ENCODE assay signal across 32 cellular contexts in the genomic region with DNA sequence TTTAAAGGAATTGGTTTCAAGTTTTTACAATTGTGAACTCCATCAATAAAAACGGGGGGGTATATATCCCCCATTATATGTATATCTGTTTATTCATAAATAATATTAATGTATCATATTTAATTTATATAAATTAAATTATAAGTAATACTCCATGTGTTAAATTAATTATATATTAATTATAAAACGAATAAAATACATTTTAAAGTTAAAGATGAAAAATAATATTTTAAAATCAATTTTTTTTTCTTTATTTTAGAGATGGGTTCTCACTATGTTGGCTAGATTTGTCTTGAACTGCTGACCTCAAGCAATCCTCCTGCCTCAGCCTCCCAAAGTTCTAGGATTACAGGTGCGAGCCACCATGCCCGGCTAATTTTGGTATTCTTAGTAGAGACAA.
"Had no signal": no experiment of that assay in that cellular context is flagged by ENCODE, and none has a peak within 500 bp of the region (broad histone marks: within the 10 kb centered on the region; RNA-seq: fewer than 3 reads in every experiment).

No MANE protein-coding gene starts in this region.

- H3K27ac Mint-ChIP-seq: activated B cell treated with CpG ODN at 0.5 μM for 24 hours; activated CD8-positive, alpha-beta T cell treated with anti-CD3 and anti-CD28 coated beads for 36 hours; activated naive CD8-positive, alpha-beta T cell; activated naive CD8-positive, alpha-beta T cell treated with anti-CD3 and anti-CD28 coated beads, Interleukin-2, amount 50 U/mL, for 24 hours; activated T-helper 17 cell treated with anti-CD3 and anti-CD28 coated beads, Interleukin-2, amount 50 U/mL, for 72 hours had no signal

- H3K36me3 ChIP-seq: adrenal gland, esophagus squamous epithelium had no signal

- H3K4me1 ChIP-seq: adrenal gland, body of pancreas, esophagus squamous epithelium had no signal

- H3K4me1 Mint-ChIP-seq: activated B cell treated with CpG ODN at 0.5 μM for 24 hours; activated naive CD8-positive, alpha-beta T cell treated with anti-CD3 and anti-CD28 coated beads, Interleukin-2, amount 50 U/mL, for 24 hours; activated T-helper 17 cell treated with anti-CD3 and anti-CD28 coated beads, Interleukin-2, amount 50 U/mL, for 72 hours had no signal

- H3K27ac ChIP-seq: adrenal gland, body of pancreas, epithelial cell of prostate, esophagus squamous epithelium, VCaP had no signal

- H3K4me3 Mint-ChIP-seq: activated B cell treated with CpG ODN at 0.5 μM for 24 hours; activated CD8-positive, alpha-beta T cell treated with anti-CD3 and anti-CD28 coated beads for 36 hours; activated naive CD8-positive, alpha-beta T cell; activated naive CD8-positive, alpha-beta T cell treated with anti-CD3 and anti-CD28 coated beads, Interleukin-2, amount 50 U/mL, for 24 hours; activated T-cell treated with anti-CD3 and anti-CD28 coated beads, Interleukin-2, amount 50 U/mL, for 4 hours; activated T-helper 17 cell treated with anti-CD3 and anti-CD28 coated beads, Interleukin-2, amount 50 U/mL, for 72 hours; effector memory CD8-positive, alpha-beta T cell had no signal

- DNase-seq: activated B cell treated with CpG ODN at 0.5 μM for 24 hours; activated CD4-positive, alpha-beta T cell treated with anti-CD3 and anti-CD28 coated beads for 48 hours; activated CD4-positive, alpha-beta T cell treated with anti-CD3 and anti-CD28 coated beads, Interleukin-2, amount 50 U/mL, for 1 hour; activated CD4-positive, alpha-beta T cell treated with anti-CD3 and anti-CD28 coated beads, Interleukin-2, amount 50 U/mL, for 48 hours; activated CD8-positive, alpha-beta memory T cell treated with anti-CD3 and anti-CD28 coated beads for 24 hours; activated CD8-positive, alpha-beta T cell treated with anti-CD3 and anti-CD28 coated beads for 36 hours; activated effector memory CD4-positive, alpha-beta T cell treated with Interleukin-2 at 50 U/mL for 16 hours; activated gamma-delta T cell treated with Interleukin-2 at 50 U/mL for 16 hours; activated naive CD4-positive, alpha-beta T cell treated with anti-CD3 and anti-CD28 coated beads, Interleukin-2, amount 50 U/mL, for 16 hours; activated naive CD4-positive, alpha-beta T cell treated with Interleukin-2 at 50 U/mL for 16 hours; activated naive CD8-positive, alpha-beta T cell treated with anti-CD3 and anti-CD28 coated beads, Interleukin-2, amount 50 U/mL, for 24 hours; activated T-cell treated with anti-CD3 and anti-CD28 coated beads, Interleukin-2, amount 50 U/mL, for 4 hours; adrenal gland; amygdala; aorta; body of pancreas; caudate nucleus; cortex of kidney; dermis blood vessel endothelial cell; effector CD4-positive, alpha-beta T cell; effector memory CD8-positive, alpha-beta T cell; esophagus squamous epithelium; foreskin melanocyte; head of caudate nucleus; T-helper 2 cell had no signal

- H3K9me3 ChIP-seq: adrenal gland, body of pancreas, esophagus squamous epithelium had no signal

- H3K27me3 Mint-ChIP-seq: activated B cell treated with CpG ODN at 0.5 μM for 24 hours; activated CD8-positive, alpha-beta T cell treated with anti-CD3 and anti-CD28 coated beads for 36 hours; activated naive CD8-positive, alpha-beta T cell; activated naive CD8-positive, alpha-beta T cell treated with anti-CD3 and anti-CD28 coated beads, Interleukin-2, amount 50 U/mL, for 24 hours; activated T-helper 17 cell treated with anti-CD3 and anti-CD28 coated beads, Interleukin-2, amount 50 U/mL, for 72 hours; effector memory CD8-positive, alpha-beta T cell had no signal

- ATAC-seq: activated CD4-positive, CD25-positive, alpha-beta regulatory T cell treated with anti-CD3 and anti-CD28 coated beads, Interleukin-2, amount 50 U/mL, for 24 hours; activated CD8-positive, alpha-beta T cell treated with anti-CD3 and anti-CD28 coated beads for 36 hours; activated naive CD8-positive, alpha-beta T cell treated with anti-CD3 and anti-CD28 coated beads, Interleukin-2, amount 50 U/mL, for 24 hours; activated T-cell treated with anti-CD3 and anti-CD28 coated beads, Interleukin-2, amount 50 U/mL, for 4 hours; activated T-helper 17 cell treated with anti-CD3 and anti-CD28 coated beads, Interleukin-2, amount 50 U/mL, for 72 hours; body of pancreas; effector memory CD8-positive, alpha-beta T cell had no signal

- H3K4me3 ChIP-seq: adrenal gland, body of pancreas, esophagus squamous epithelium had no signal

- FAIRE-seq: colon, endothelial cell of umbilical vein had no signal
